In genomic region chr6:4316867-4317400, GRCh38 we compare ENCODE assay signal across 8 cellular contexts.
DNase-seq lines count a peak whose midpoint lies in the region; ATAC-seq, FAIRE-seq and TF ChIP-seq lines count a peak whose summit lies in the region.

No MANE protein-coding gene starts in this region.

- H4K20me1 ChIP-seq in PC-9 (ENCODE audit: insufficient read depth): no peaks in the 10 kb centered on the region

- WGBS in pancreas, 2 donors: 38 to 41% methylated on average over 9 of the region's 9 CpGs

- DNase-seq in GF-D8 (lab: John Stamatoyannopoulos, UW) (peak; percentile 38), PC-9 (peak; percentile 45 to 51), fibroblast of mammary gland (ENCODE audit: low read depth) (peak; percentile 94), pancreas (peak in 4 of 6 donors; percentile 28 to 59 (median 44)), HuH-7.5 (ENCODE audit: low spot score) (no peak), SK-N-DZ (ENCODE audit: low spot score) (no peak), T-helper 1 cell (no peak)

- H3K27ac ChIP-seq in PC-9: no peak overlapping the region
- peak overlapping the region; percentile 19 to 80 (median 48) for H3K27ac ChIP-seq in pancreas

- H3K9me3 ChIP-seq in PC-9 (ENCODE audit: insufficient read depth, low read depth): peaks cover 10% of the 10 kb centered on the region; the same call in 1 of the 2 replicates
- H3K9me3 ChIP-seq in pancreas: no peaks in the 10 kb centered on the region

- H3K4me3 ChIP-seq in PC-9 (no peak overlapping the region), fibroblast of mammary gland (ENCODE audit: control insufficient read depth, low read depth, low read length) (no peak overlapping the region), pancreas (no peak overlapping the region)

- H3K27me3 ChIP-seq in PC-9 (ENCODE audit: insufficient read depth, low read depth) (no peaks in the 10 kb centered on the region), pancreas (no peaks in the 10 kb centered on the region)

- TF ChIP-seq CTCF in PC-9 (conservative IDR thresholded peaks at IDR 0.05): no peak
- no peak for TF ChIP-seq CTCF in fibroblast of mammary gland (conservative IDR thresholded peaks at IDR 0.05; ENCODE audit: control insufficient read depth, insufficient read depth, low read depth, low read length)
- no peak for TF ChIP-seq CTCF in pancreas (IDR thresholded peaks at IDR 0.05)

- intact Hi-C loops in PC-9 (cut with micrococcal nuclease; ENCODE audit: unreplicated experiment): loop anchor here (5.0 to 10.0 kb wide), 2 partner anchors 138 to 415 kb away; no protein-coding TSS in a partner anchor
- intact Hi-C loops in pancreas (cut with DNase I): no loop called here

- H3K4me1 ChIP-seq in PC-9 (replicated peaks; ENCODE audit: insufficient read depth) (peaks cover 61% of the 10 kb centered on the region), pancreas (peaks cover 0 to 12% (median 5%) of the 10 kb centered on the region in 3 donors)

- H2AFZ ChIP-seq in PC-9: no peak overlapping the region

- no peaks in the 10 kb centered on the region for H3K79me2 ChIP-seq in PC-9 (ENCODE audit: low read depth)

- peaks cover 35% of the 10 kb centered on the region for H3F3A ChIP-seq in PC-9 (ENCODE audit: insufficient read depth, low read depth)

- BruUV-seq in PC-9 (replicated peaks; lab: Mats Ljungman, UMichigan): no TSS peak

- H3K9me2 ChIP-seq in PC-9 (ENCODE audit: insufficient read depth): no peaks in the 10 kb centered on the region

- no peak overlapping the region for H3K4me2 ChIP-seq in PC-9

- POLR2A ChIA-PET in PC-9 (lab: Charles Lee; ENCODE audit: unreplicated experiment): interaction anchor here (1.1 kb wide), 1 partner anchor 458 kb away, joined by 8 read pairs; no protein-coding TSS in a partner anchor

- CTCF ChIA-PET in PC-9 (lab: Charles Lee): interaction anchor here (1.0 kb wide), 1 partner anchor 72 kb away, joined by 3 read pairs; no protein-coding TSS in a partner anchor

- ATAC-seq in pancreas (peak; percentile 82 to 90 (median 87)), HG03571 (IDR thresholded peaks at IDR 0.05; ENCODE audit: unreplicated experiment) (no peak)

- H3K36me3 ChIP-seq in PC-9 (ENCODE audit: low read depth) (no peaks in the 10 kb centered on the region), pancreas (no peaks in the 10 kb centered on the region)

- no peak for FAIRE-seq in pancreas (lab: Jason Lieb, UNC)

Comparison
In these comparisons a context has a peak if more than half of its experiments do, and no peak if none do; other contexts are left out.
1. DNase-seq: peak in GF-D8 (single experiment), PC-9 (2 of 2), fibroblast of mammary gland (single experiment) and pancreas (4 of 6); none in HuH-7.5 (single experiment), SK-N-DZ (single experiment) and T-helper 1 cell (0 of 5).